ENCODE assay signal across 1 cellular context in genomic region chr20:33663161-33664084, GRCh38.
TF ChIP-seq lines count a peak whose summit lies in the region.

No MANE protein-coding gene starts in this region.

TF ChIP-seq in K562, 482 proteins besides CTCF, POLR2A, EP300 and RAD21 (continues in another document):
- TF ChIP-seq SMARCB1 (IDR thresholded peaks at IDR 0.05; ENCODE audit: insufficient read length, low read depth) (no peak), ZNF124 (CRISPR knock-in tag; IDR thresholded peaks at IDR 0.05) (no peak), MLLT1 (IDR thresholded peaks at IDR 0.05) (no peak), HEY1 (CRISPR knock-in tag; IDR thresholded peaks at IDR 0.05; ENCODE audit: borderline replicate concordance) (no peak), ZBTB12 (CRISPR knock-in tag; IDR thresholded peaks at IDR 0.05) (no peak), ARID4B (CRISPR knock-in tag; IDR thresholded peaks at IDR 0.05) (peak; percentile 65), MTF1 (CRISPR knock-in tag; IDR thresholded peaks at IDR 0.05; ENCODE audit: borderline replicate concordance) (no peak), SMAD3 (CRISPR knock-in tag; conservative IDR thresholded peaks at IDR 0.05) (no peak), STAT6 (CRISPR knock-in tag; IDR thresholded peaks at IDR 0.05) (no peak), E2F1 (CRISPR knock-in tag; IDR thresholded peaks at IDR 0.05) (no peak), POLR2G (IDR thresholded peaks at IDR 0.05; ENCODE audit: low read depth, low read length) (peak; percentile 96), POLR2AphosphoS5 (IDR thresholded peaks at IDR 0.05; ENCODE audit: control insufficient read depth, insufficient read depth, low read depth, low read length) (peak; percentile 55; the same call in 1 of the 2 replicates), PHF20 (IDR thresholded peaks at IDR 0.05; ENCODE audit: partially characterized antibody) (peak; percentile 41), TAL1 (IDR thresholded peaks at IDR 0.05) (no peak), GTF2F1 (IDR thresholded peaks at IDR 0.05; ENCODE audit: low read depth, low read length) (no peak), HMG20A (CRISPR knock-in tag; conservative IDR thresholded peaks at IDR 0.05) (no peak), U2AF2 (optimal IDR thresholded peaks at IDR 0.05; ENCODE audit: low read depth, low read length) (no peak), ZNF764 (CRISPR knock-in tag; IDR thresholded peaks at IDR 0.05; ENCODE audit: low read depth) (no peak), ELF4 (CRISPR knock-in tag; IDR thresholded peaks at IDR 0.05) (no peak), ATF7 (IDR thresholded peaks at IDR 0.05) (peak; percentile 57; the same call in 1 of the 2 replicates), ETS1 (conservative IDR thresholded peaks at IDR 0.05; ENCODE audit: control insufficient read depth, low read depth, low read length) (peak; percentile 72), ZNF586 (CRISPR knock-in tag; conservative IDR thresholded peaks at IDR 0.05) (0 out of 2 replicates have a peak, but pooled peaks have one; percentile 42), ZFP1 (CRISPR knock-in tag; IDR thresholded peaks at IDR 0.05) (no peak), PHTF2 (CRISPR knock-in tag; IDR thresholded peaks at IDR 0.05) (no peak), ELK3 (CRISPR knock-in tag; IDR thresholded peaks at IDR 0.05) (no peak), ZNF282 (CRISPR knock-in tag; IDR thresholded peaks at IDR 0.05) (0 out of 2 replicates have a peak, but pooled peaks have one; percentile 69), E2F3 (CRISPR knock-in tag; IDR thresholded peaks at IDR 0.05) (0 out of 2 replicates have a peak, but pooled peaks have one; percentile 69), CHD7 (IDR thresholded peaks at IDR 0.05; ENCODE audit: low read depth, low read length) (no peak), MCM2 (IDR thresholded peaks at IDR 0.05; ENCODE audit: low read depth) (no peak), XRCC4 (IDR thresholded peaks at IDR 0.05; ENCODE audit: extremely low read depth, insufficient read depth, insufficient read length) (no peak), NFATC3 (IDR thresholded peaks at IDR 0.05) (no peak), SNIP1 (IDR thresholded peaks at IDR 0.05; ENCODE audit: low read depth) (no peak), MAFG (tag; conservative IDR thresholded peaks at IDR 0.05) (no peak), FOXJ2 (tag; IDR thresholded peaks at IDR 0.05) (no peak)
